13 cellular contexts compared by ENCODE assay signal in genomic region chr12:110059651-110060000, GRCh38. TPM values are rescaled to one million over a fixed set of nuclear protein-coding genes. Genes with fewer than 3 reads are reported as not detected.
DNase-seq lines count a peak whose midpoint lies in the region; ATAC-seq, FAIRE-seq and TF ChIP-seq lines count a peak whose summit lies in the region.
"Had no signal": no experiment of that assay in that cellular context is flagged by ENCODE, and none has a peak within 500 bp of the region (broad histone marks: within the 10 kb centered on the region; RNA-seq: fewer than 3 reads in every experiment).

No MANE protein-coding gene starts in this region.

- no peak for TF ChIP-seq EP300 in A549 (IDR thresholded peaks at IDR 0.05)

- H3K36me3 ChIP-seq in psoas muscle (ENCODE audit: insufficient read depth in 1 of 2, low read depth in 1 of 2), result no peaks in the 10 kb centered on the region
- H3K36me3 ChIP-seq: BLaER1, Peyer's patch had no signal

- H3K4me1 ChIP-seq in A549, result peaks cover 36% of the 10 kb centered on the region
- H3K4me1 ChIP-seq in psoas muscle, result no peaks in the 10 kb centered on the region
- H3K4me1 ChIP-seq: BLaER1, Peyer's patch had no signal

- H3K4me3 ChIP-seq in A549 (no peak overlapping the region), psoas muscle (no peak overlapping the region)
- H3K4me3 ChIP-seq: BLaER1, Peyer's patch had no signal

- 91% methylated on average over 2 of the region's 2 CpGs for WGBS in A549 (ENCODE audit: missing lambda C conversion rate)
- 63 to 97% (median 94%) methylated on average over 2 of the region's 2 CpGs for WGBS in psoas muscle, 3 donors

- peak overlapping the region; percentile 53 to 73; a peak in 5 of 6 replicates for H3K27ac ChIP-seq in A549
- H3K27ac ChIP-seq in angular gyrus (ENCODE audit: low read depth, low read length), result peak overlapping the region; percentile 88
- peak overlapping the region; percentile 25 for H3K27ac ChIP-seq in psoas muscle
- H3K27ac ChIP-seq: 22Rv1, BLaER1, Peyer's patch had no signal

- H3K9me3 ChIP-seq in A549 (no peaks in the 10 kb centered on the region), psoas muscle (no peaks in the 10 kb centered on the region)
- H3K9me3 ChIP-seq: BLaER1, Peyer's patch had no signal

- POLR2A ChIA-PET in A549 (lab: Yijun Ruan, JAX), result no interaction called here

- H3K4me2 ChIP-seq in A549, result peak overlapping the region; percentile 56; the same call in 1 of the 3 replicates
- H3K4me2 ChIP-seq: BLaER1 had no signal

- H3K27me3 ChIP-seq in psoas muscle (ENCODE audit: insufficient read depth in 3 of 3, low read length in 2 of 3), result no peaks in the 10 kb centered on the region
- H3K27me3 ChIP-seq: BLaER1, Peyer's patch had no signal

- ATAC-seq in A549 (no peak), psoas muscle (no peak), left ventricle myocardium superior (no peak), GM18505 (IDR thresholded peaks at IDR 0.05; ENCODE audit: unreplicated experiment) (no peak)

- TF ChIP-seq POLR2A in A549 (IDR thresholded peaks at IDR 0.05; ENCODE audit: low read length), result no peak
- no peak for TF ChIP-seq POLR2A in GM18505 (IDR thresholded peaks at IDR 0.05; ENCODE audit: borderline replicate concordance, extremely low read depth, insufficient read depth, insufficient read length)

- intact Hi-C loops in psoas muscle (cut with DNase I) (no loop called here), left ventricle myocardium superior (cut with micrococcal nuclease) (no loop called here)

- CTCF ChIA-PET in A549 (lab: Yijun Ruan, JAX), result interaction anchor here (1.6 to 2.6 kb wide), 2 partner anchors 17 to 23 kb away, joined by 3 to 8 read pairs; no protein-coding TSS in a partner anchor

- TF ChIP-seq RAD21 in A549 (conservative IDR thresholded peaks at IDR 0.05 in 1 of 2, IDR thresholded peaks at IDR 0.05 in 1 of 2), result no peak

- DNase-seq in DMS 273 (lab: John Stamatoyannopoulos, UW; ENCODE audit: unreplicated experiment), result peak; percentile 40
- DNase-seq in DMS 273 treated with DMSO at 0.1 percent for 48 hours (lab: John Stamatoyannopoulos, UW), result no peak
- DNase-seq in A549 (ENCODE audit: low read depth in 1 of 2, low spot score in 1 of 2), result no peak
- DNase-seq in psoas muscle, result no peak
- no peak for DNase-seq in GM03348 (ENCODE audit: low spot score)
- DNase-seq in left ventricle myocardium superior, result no peak
- DNase-seq: NCI-H1417 treated with DMSO at 0.1 percent for 48 hours, Peyer's patch had no signal

- no peak for TF ChIP-seq CTCF in A549 (IDR thresholded peaks at IDR 0.05)
- no peak for TF ChIP-seq CTCF in psoas muscle (IDR thresholded peaks at IDR 0.05)

- FAIRE-seq in A549 (lab: Jason Lieb, UNC), result no peak
- FAIRE-seq: H54 had no signal

TF ChIP-seq in A549, 52 proteins besides CTCF, POLR2A, EP300 and RAD21:
- TF ChIP-seq PBX3 (IDR thresholded peaks at IDR 0.05) (no peak), GATA3 (IDR thresholded peaks at IDR 0.05; ENCODE audit: borderline replicate concordance) (no peak), POLR2AphosphoS2 (conservative IDR thresholded peaks at IDR 0.05; ENCODE audit: low read length) (no peak), HOXB5 (CRISPR knock-in tag; IDR thresholded peaks at IDR 0.05) (no peak), MAZ (IDR thresholded peaks at IDR 0.05; ENCODE audit: borderline replicate concordance, low read depth, low read length) (no peak), JUN (IDR thresholded peaks at IDR 0.05) (no peak), ESRRA (IDR thresholded peaks at IDR 0.05; ENCODE audit: borderline replicate concordance, low read length) (no peak), ZSCAN20 (CRISPR knock-in tag; IDR thresholded peaks at IDR 0.05) (no peak), MAX (IDR thresholded peaks at IDR 0.05) (no peak), EHMT2 (IDR thresholded peaks at IDR 0.05; ENCODE audit: low read depth) (no peak), KDM5A (IDR thresholded peaks at IDR 0.05) (no peak), CHD4 (IDR thresholded peaks at IDR 0.05; ENCODE audit: borderline replicate concordance) (no peak), ATOH8 (CRISPR knock-in tag; IDR thresholded peaks at IDR 0.05; ENCODE audit: low read depth) (no peak), USF2 (IDR thresholded peaks at IDR 0.05) (no peak)

RNA-seq across cellular contexts. Expression of gene C12orf76, which starts 11.3 kb away (rescaled TPM):
- polyA plus RNA-seq in A549 (2011; rRNA removed), result 22.6 and 23.1 TPM in 2 replicates
- 13.4 and 16.2 TPM in 2 replicates for polyA plus RNA-seq in A549 (2012; cell fraction: cytosol; rRNA removed)
- polyA plus RNA-seq in A549 (2012; cell fraction: nucleus; rRNA removed), result 9.8 and 19.3 TPM in 2 replicates
- polyA plus RNA-seq in A549 (2017; fragmentation: RNase III; extraction: RNeasy Plus Mini Kit Qiagen cat#74134 plus additional on column Dnase treatment), result 12.4 to 14.5 TPM (median 13.3 TPM) in 3 replicates
- 8.3 and 10.7 TPM in 2 replicates for polyA minus RNA-seq in A549 (2011; rRNA and poly(A)+ RNA removed)
- total RNA-seq in psoas muscle, result 1 to 10 TPM; 3.1 to 9.8 (median 6.1) TPM
- 10 to 100 TPM in 1 of 3 donors, 1 to 10 TPM in 2; 6.9 to 19.1 (median 7.4) TPM for polyA plus RNA-seq in psoas muscle
- total RNA-seq in left ventricle myocardium superior, result 5.7 TPM

Comparison
In these comparisons a context has a peak if more than half of its experiments do, and no peak if none do; other contexts are left out.
1. H3K27ac ChIP-seq: peak in every context shown above with its lines; median percentile 88 in angular gyrus; 63 in A549; 25 in psoas muscle.